In the genomic region with DNA sequence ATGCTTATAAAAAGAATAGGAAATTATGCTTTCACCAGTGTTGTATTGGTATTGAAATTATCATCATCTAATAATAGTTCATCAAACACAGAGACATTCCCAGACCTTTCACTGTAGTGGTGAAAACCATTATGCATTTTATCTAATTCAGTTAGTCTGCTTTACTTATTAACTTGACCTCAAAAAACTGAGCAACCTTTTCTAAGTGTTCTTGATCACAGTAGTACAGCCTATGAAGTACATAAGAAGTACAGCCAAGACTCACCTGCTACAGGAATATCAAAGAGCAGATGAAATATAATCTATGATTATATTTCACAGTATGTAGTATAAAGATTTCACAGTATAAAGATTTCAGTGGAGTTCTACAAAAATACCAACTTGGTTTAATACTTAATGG, we compare ENCODE assay signal across 16 cellular contexts.
A peak's percentile ranks its signal among the peaks of the same experiment; 100 is the strongest.
DNase-seq lines count a peak whose midpoint lies in the region; ATAC-seq, FAIRE-seq and TF ChIP-seq lines count a peak whose summit lies in the region.
"Had no signal": no experiment of that assay in that cellular context is flagged by ENCODE, and none has a peak within 500 bp of the region (broad histone marks: within the 10 kb centered on the region; RNA-seq: fewer than 3 reads in every experiment).

No MANE protein-coding gene starts in this region.

- H3K9me3 ChIP-seq in IMR-90 (ENCODE audit: control insufficient read depth, insufficient read depth, low read length), result no peaks in the 10 kb centered on the region
- no peaks in the 10 kb centered on the region for H3K9me3 ChIP-seq in psoas muscle
- no peaks in the 10 kb centered on the region for H3K9me3 ChIP-seq in upper lobe of right lung
- H3K9me3 ChIP-seq: MG63 had no signal

- no peak overlapping the region for H2AK9ac ChIP-seq in IMR-90 (replicated peaks; ENCODE audit: low read depth, low read length, poor library complexity)

- in situ Hi-C loops in IMR-90 (cut with MboI; ENCODE audit: low sequenced_read_pairs), result no loop called here

- H3K4me1 ChIP-seq in IMR-90 (ENCODE audit: control insufficient read depth, insufficient read depth, low read length) (peaks cover 20% of the 10 kb centered on the region), psoas muscle (peaks cover 58% of the 10 kb centered on the region), upper lobe of right lung (peaks cover 33% of the 10 kb centered on the region)

- H3K9me1 ChIP-seq in IMR-90 (ENCODE audit: insufficient read depth, low read length), result peaks cover 8% of the 10 kb centered on the region

- H3K4me2 ChIP-seq in IMR-90 (ENCODE audit: low read depth, low read length), result no peak overlapping the region

- peak; percentile 86 for FAIRE-seq in islet of Langerhans (lab: Jason Lieb, UNC)

- no peak overlapping the region for H3K23ac ChIP-seq in IMR-90 (ENCODE audit: low read depth, low read length)

- H2BK20ac ChIP-seq in IMR-90 (ENCODE audit: low read depth, low read length), result no peak overlapping the region

- no peak overlapping the region for H3K4ac ChIP-seq in IMR-90 (ENCODE audit: low read depth, low read length)

- no peak overlapping the region for H2AK5ac ChIP-seq in IMR-90 (ENCODE audit: low read depth, low read length)

- no peak overlapping the region for H3K14ac ChIP-seq in IMR-90 (replicated peaks; ENCODE audit: low read depth, low read length)

- H3K27me3 ChIP-seq in IMR-90 (ENCODE audit: control insufficient read depth, insufficient read depth, low read length) (no peaks in the 10 kb centered on the region), psoas muscle (ENCODE audit: insufficient read depth in 3 of 3, low read length in 2 of 3) (no peaks in the 10 kb centered on the region), upper lobe of right lung (no peaks in the 10 kb centered on the region)
- H3K27me3 ChIP-seq: MG63 had no signal

- no peak overlapping the region for H3K9ac ChIP-seq in IMR-90 (ENCODE audit: low read depth, low read length)

- TF ChIP-seq CTCF in IMR-90 (conservative IDR thresholded peaks at IDR 0.05; ENCODE audit: low read depth, low read length), result no peak
- no peak for TF ChIP-seq CTCF in psoas muscle (IDR thresholded peaks at IDR 0.05)
- no peak for TF ChIP-seq CTCF in upper lobe of right lung (IDR thresholded peaks at IDR 0.05)

- CTCF ChIA-PET in IMR-90 (lab: Yijun Ruan, JAX), result no interaction called here

- TF ChIP-seq RAD21 in IMR-90 (IDR thresholded peaks at IDR 0.05; ENCODE audit: low read length), result no peak

- dilution Hi-C loops in IMR-90 (cut with HindIII; ENCODE audit: low sequenced_read_pairs, unreplicated experiment), result no loop called here

- H3K79me1 ChIP-seq in IMR-90 (ENCODE audit: low read depth in 1 of 2, low read length in 2 of 2), result no peaks in the 10 kb centered on the region; a peak in 1 of 4 replicates

- no peaks in the 10 kb centered on the region for H4K20me1 ChIP-seq in IMR-90 (ENCODE audit: insufficient read depth, low read length)

- H2AFZ ChIP-seq in IMR-90 (replicated peaks; ENCODE audit: low read length, poor library complexity), result no peak overlapping the region

- H3K4me3 ChIP-seq in IMR-90 (ENCODE audit: insufficient read depth, low read depth, low read length) (no peak overlapping the region), psoas muscle (no peak overlapping the region), upper lobe of right lung (no peak overlapping the region)
- H3K4me3 ChIP-seq: MG63 had no signal

- no peak for TF ChIP-seq POLR2A in IMR-90 (IDR thresholded peaks at IDR 0.05; ENCODE audit: low read depth, low read length)

- no peak overlapping the region for H4K91ac ChIP-seq in IMR-90 (ENCODE audit: insufficient read depth, low read depth, low read length)

- intact Hi-C loops in IMR-90 (cut with micrococcal nuclease), result no loop called here
- intact Hi-C loops in psoas muscle (cut with DNase I), result no loop called here
- intact Hi-C loops in upper lobe of right lung (cut with DNase I), result no loop called here

- no TSS peak for BruUV-seq in IMR-90 (replicated peaks; lab: Mats Ljungman, UMichigan)

- H4K8ac ChIP-seq in IMR-90 (ENCODE audit: low read depth in 2 of 2, low read length in 2 of 2), result no peak overlapping the region

- no peak overlapping the region; the same call in 2 of the 3 replicates for H2BK15ac ChIP-seq in IMR-90 (ENCODE audit: low read depth, low read length)

- H3K27ac ChIP-seq in IMR-90 (ENCODE audit: insufficient read depth, low read length) (no peak overlapping the region), psoas muscle (peak overlapping the region; percentile 89), upper lobe of right lung (no peak overlapping the region)

- H3K36me3 ChIP-seq in IMR-90 (ENCODE audit: control insufficient read depth, insufficient read depth, low read length), result no peaks in the 10 kb centered on the region
- no peaks in the 10 kb centered on the region for H3K36me3 ChIP-seq in psoas muscle (ENCODE audit: insufficient read depth in 1 of 2, low read depth in 1 of 2)
- no peaks in the 10 kb centered on the region for H3K36me3 ChIP-seq in upper lobe of right lung
- H3K36me3 ChIP-seq: MG63 had no signal

- peak overlapping the region; percentile 36 for H2BK5ac ChIP-seq in IMR-90 (ENCODE audit: low read depth, low read length, poor library complexity, severe bottlenecking)

- H2BK120ac ChIP-seq in IMR-90 (ENCODE audit: low read depth, low read length), result no peak overlapping the region

- no peak overlapping the region for H4K5ac ChIP-seq in IMR-90 (ENCODE audit: low read depth, low read length)

- POLR2A ChIA-PET in IMR-90 (lab: Charles Lee; ENCODE audit: unreplicated experiment), result no interaction called here

- H3K18ac ChIP-seq in IMR-90 (ENCODE audit: low read depth, low read length), result no peak overlapping the region

- ATAC-seq in IMR-90 (ENCODE audit: low read depth), result no peak
- ATAC-seq in psoas muscle, result no peak
- ATAC-seq in upper lobe of right lung, result peak; percentile 60
- no peak for ATAC-seq in HG02981 (IDR thresholded peaks at IDR 0.05; ENCODE audit: unreplicated experiment)

- DNase-seq in IMR-90 (no peak), psoas muscle (no peak), upper lobe of right lung (no peak), NCI-H446 treated with DMSO at 0.1 percent for 48 hours (lab: John Stamatoyannopoulos, UW) (no peak), epidermal melanocyte (ENCODE audit: insufficient read length, low spot score) (no peak)
- DNase-seq: CD4-positive, CD25-positive, alpha-beta regulatory T cell; H9; Karpas-422; MG63; NCI-H1092 treated with DMSO at 0.1 percent for 48 hours; NCI-H1694; NCI-H345; NCI-H526 treated with DMSO at 0.1 percent for 48 hours; SHP77 treated with DMSO at 0.1 percent for 48 hours had no signal

- no peak overlapping the region for H3K56ac ChIP-seq in IMR-90 (ENCODE audit: extremely low read depth, insufficient read depth, low read length)

TF ChIP-seq in IMR-90, 13 proteins besides CTCF, POLR2A, EP300 and RAD21:
- no peak for TF ChIP-seq BHLHE40 (IDR thresholded peaks at IDR 0.05; ENCODE audit: low read depth, low read length)
- TF ChIP-seq, protein P1, sequence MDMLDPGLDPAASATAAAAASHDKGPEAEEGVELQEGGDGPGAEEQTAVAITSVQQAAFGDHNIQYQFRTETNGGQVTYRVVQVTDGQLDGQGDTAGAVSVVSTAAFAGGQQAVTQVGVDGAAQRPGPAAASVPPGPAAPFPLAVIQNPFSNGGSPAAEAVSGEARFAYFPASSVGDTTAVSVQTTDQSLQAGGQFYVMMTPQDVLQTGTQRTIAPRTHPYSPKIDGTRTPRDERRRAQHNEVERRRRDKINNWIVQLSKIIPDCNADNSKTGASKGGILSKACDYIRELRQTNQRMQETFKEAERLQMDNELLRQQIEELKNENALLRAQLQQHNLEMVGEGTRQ (IDR thresholded peaks at IDR 0.05; ENCODE audit: low read depth, low read length), result no peak
TF ChIP-seq in IMR-90: peak in this region for 0.
